In the genomic region with DNA sequence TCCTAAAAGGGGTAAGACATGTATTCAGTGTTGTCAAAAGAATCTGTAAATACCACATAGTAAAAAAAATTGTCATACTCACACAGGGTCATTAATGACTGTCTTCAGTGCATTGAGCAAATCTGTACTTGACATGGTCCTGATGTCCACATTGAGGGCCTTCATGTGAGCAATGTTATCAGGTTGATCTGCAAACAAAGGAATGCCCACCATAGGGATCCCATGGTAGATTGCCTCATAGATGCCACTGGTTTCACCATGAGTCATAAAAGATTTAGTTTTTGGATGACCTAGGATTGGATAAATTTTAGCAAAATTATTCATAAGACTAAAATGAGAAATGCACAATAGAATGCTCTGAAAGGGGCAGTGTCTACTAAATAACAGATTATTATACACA, we compare ENCODE assay signal across 7 cellular contexts. TPM values are rescaled to one million over a fixed set of nuclear protein-coding genes. Genes with fewer than 3 reads are reported as not detected.
"Had no signal": no experiment of that assay in that cellular context is flagged by ENCODE, and none has a peak within 500 bp of the region (broad histone marks: within the 10 kb centered on the region; RNA-seq: fewer than 3 reads in every experiment).

No MANE protein-coding gene starts in this region.

- FAIRE-seq: H1, H54, HTR-8/SVneo had no signal

- H2AFZ ChIP-seq: GM23338 had no signal

- ATAC-seq: GM23338 had no signal

- DNase-seq: H9, HCEC 1CT, KBM-7 had no signal

- H3K4me3 ChIP-seq: GM23338 had no signal

- H3K4me2 ChIP-seq: GM23338 had no signal

RNA-seq across cellular contexts. Expression of a gene that starts 38.1 kb away (rescaled TPM):
- total RNA-seq: GM23338, H1, H9 had no signal
- polyA plus RNA-seq: GM23338, H1 had no signal
